ENCODE assay signal across 8 cellular contexts in the genomic region with DNA sequence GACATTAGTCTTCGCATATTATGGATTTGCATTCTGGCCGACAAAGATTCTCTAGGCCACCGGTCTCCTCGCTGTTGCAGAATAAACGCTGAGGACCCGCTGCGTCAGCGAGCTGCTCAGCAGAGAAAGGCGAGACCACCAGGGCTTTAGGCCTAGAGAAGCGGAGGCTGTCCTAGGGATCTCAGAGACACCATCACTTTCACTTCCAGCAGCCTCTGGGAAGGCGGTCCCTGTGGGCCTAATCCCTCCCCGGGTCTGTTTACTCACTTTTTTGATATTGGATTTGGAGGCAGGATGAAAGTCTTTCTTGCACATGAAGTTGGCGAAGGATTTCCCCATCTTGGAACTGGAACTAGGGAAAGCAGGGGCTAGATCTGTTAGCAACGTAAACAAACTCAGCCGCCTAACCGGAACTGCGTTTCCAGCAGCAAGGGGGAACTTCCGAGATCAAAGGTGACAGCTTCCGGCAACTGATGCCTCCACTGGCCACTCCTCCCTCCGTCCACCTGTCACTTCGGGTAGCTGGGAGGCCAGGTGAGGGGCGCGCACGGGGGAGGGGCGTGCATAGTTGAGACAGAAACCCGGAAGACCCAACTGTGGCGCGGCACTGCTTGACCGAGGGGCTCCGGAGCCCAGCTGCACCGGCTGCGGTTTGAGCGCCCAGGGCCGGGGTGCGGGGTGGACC. TPM values are rescaled to one million over a fixed set of nuclear protein-coding genes. Genes with fewer than 3 reads are reported as not detected.
A peak's percentile ranks its signal among the peaks of the same experiment; 100 is the strongest.
DNase-seq lines count a peak whose midpoint lies in the region; ATAC-seq, FAIRE-seq and TF ChIP-seq lines count a peak whose summit lies in the region.

A gene with protein sequence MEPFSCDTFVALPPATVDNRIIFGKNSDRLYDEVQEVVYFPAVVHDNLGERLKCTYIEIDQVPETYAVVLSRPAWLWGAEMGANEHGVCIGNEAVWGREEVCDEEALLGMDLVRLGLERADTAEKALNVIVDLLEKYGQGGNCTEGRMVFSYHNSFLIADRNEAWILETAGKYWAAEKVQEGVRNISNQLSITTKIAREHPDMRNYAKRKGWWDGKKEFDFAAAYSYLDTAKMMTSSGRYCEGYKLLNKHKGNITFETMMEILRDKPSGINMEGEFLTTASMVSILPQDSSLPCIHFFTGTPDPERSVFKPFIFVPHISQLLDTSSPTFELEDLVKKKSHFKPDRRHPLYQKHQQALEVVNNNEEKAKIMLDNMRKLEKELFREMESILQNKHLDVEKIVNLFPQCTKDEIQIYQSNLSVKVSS (plus strand): TSS at position 447 of the 685 bp plus-strand sequence. CDS start 2,554 bp downstream, outside the sequence.

- TSS peak; percentile 58 for BruUV-seq in A673 (replicated peaks; lab: Mats Ljungman, UMichigan)
- TSS peak; percentile 44 for BruUV-seq in mammary epithelial cell (replicated peaks; lab: Mats Ljungman, UMichigan)

- peak within 1 kb of the TSS; percentile 99 for H2AFZ ChIP-seq in mammary epithelial cell (ENCODE audit: low read depth, low read length)

- no peak for TF ChIP-seq CTCF in A673 (conservative IDR thresholded peaks at IDR 0.05; ENCODE audit: low read depth, low read length)
- no peak for TF ChIP-seq CTCF in WERI-Rb-1 (IDR thresholded peaks at IDR 0.05; ENCODE audit: low read depth, low read length)
- TF ChIP-seq CTCF in mammary epithelial cell (conservative IDR thresholded peaks at IDR 0.05 in 1 of 2, IDR thresholded peaks at IDR 0.05 in 1 of 2; ENCODE audit: extremely low read depth in 1 of 2, insufficient read depth in 1 of 2, low read depth in 1 of 2, low read length in 2 of 2), result no peak

- H3K36me3 ChIP-seq in A673 (ENCODE audit: insufficient read depth, low read length, poor library complexity, severe bottlenecking), result no peaks in the 10 kb centered on the region
- peaks cover 6% of the 10 kb centered on the region for H3K36me3 ChIP-seq in WERI-Rb-1
- no peaks in the 10 kb centered on the region for H3K36me3 ChIP-seq in mammary epithelial cell (ENCODE audit: insufficient read depth, low read length)
- H3K36me3 ChIP-seq in small intestine (ENCODE audit: control insufficient read depth in 2 of 2, insufficient read depth in 2 of 2, low read length in 2 of 2), result peaks cover 2 to 3% of the 10 kb centered on the region in 2 donors

- peak within 1 kb of the TSS; percentile 74 for H3K4me3 ChIP-seq in A673 (ENCODE audit: low read depth, low read length, poor library complexity, severe bottlenecking)
- peak within 1 kb of the TSS; percentile 99 for H3K4me3 ChIP-seq in WERI-Rb-1 (ENCODE audit: low read depth, low read length)
- H3K4me3 ChIP-seq in mammary epithelial cell (replicated peaks in 1 of 3; ENCODE audit: insufficient read depth in 1 of 3, low read depth in 2 of 3, low read length in 3 of 3), result peak within 1 kb of the TSS; percentile 78 to 95 (median 88)
- H3K4me3 ChIP-seq in small intestine (ENCODE audit: low read depth in 1 of 2, low read length in 2 of 2), result peak within 1 kb of the TSS; percentile 55 to 59

- in situ Hi-C loops in mammary epithelial cell (cut with MboI; ENCODE audit: low sequenced_read_pairs in 2 of 2), result no loop called here

- peak within 1 kb of the TSS; percentile 95 for H3K9ac ChIP-seq in mammary epithelial cell (ENCODE audit: insufficient read depth, low read length)

- no peaks in the 10 kb centered on the region for H3K27me3 ChIP-seq in A673 (replicated peaks; ENCODE audit: insufficient read depth, low read depth, low read length, poor library complexity)
- no peaks in the 10 kb centered on the region for H3K27me3 ChIP-seq in WERI-Rb-1 (ENCODE audit: insufficient read depth, low read depth, severe bottlenecking)
- H3K27me3 ChIP-seq in mammary epithelial cell (ENCODE audit: insufficient read depth, low read length), result no peaks in the 10 kb centered on the region
- H3K27me3 ChIP-seq in small intestine (ENCODE audit: control insufficient read depth in 2 of 2, insufficient read depth in 2 of 2, low read length in 2 of 2), result no peaks in the 10 kb centered on the region

- WGBS in mammary epithelial cell (ENCODE audit: low coverage, missing lambda C conversion rate), result 2% methylated on average over 30 of the region's 35 CpGs
- WGBS in small intestine, 3 donors, result 0 to 2% (median 1%) methylated on average over 33 to 35 of the region's 35 CpGs

- DNase-seq in A673 (ENCODE audit: low spot score) (peak; percentile 65), NCI-H2171 (lab: John Stamatoyannopoulos, UW) (peak; percentile 85), WERI-Rb-1 (peak; percentile 90), mammary epithelial cell (peak; percentile 76), iPS-NIHi11 (ENCODE audit: low spot score) (peak; percentile 95), small intestine (peak; percentile 88)

- peaks cover 6% of the 10 kb centered on the region for H3K4me1 ChIP-seq in A673 (ENCODE audit: insufficient read depth, low read length, poor library complexity, severe bottlenecking)
- H3K4me1 ChIP-seq in mammary epithelial cell (ENCODE audit: insufficient read depth, low read length), result peaks cover 5% of the 10 kb centered on the region
- H3K4me1 ChIP-seq in small intestine (ENCODE audit: control insufficient read depth in 2 of 2, insufficient read depth in 1 of 2, low read depth in 1 of 2, low read length in 1 of 2), result peaks cover 0 to 7% of the 10 kb centered on the region in 2 donors

- intact Hi-C loops in A673 (cut with micrococcal nuclease; ENCODE audit: unreplicated experiment) (no loop called here), mammary epithelial cell (cut with micrococcal nuclease) (no loop called here)

- POLR2A ChIA-PET in A673 (lab: Charles Lee; ENCODE audit: low non-redundant PET), result no interaction called here

- peak within 1 kb of the TSS; percentile 90 for H3K4me2 ChIP-seq in mammary epithelial cell (ENCODE audit: insufficient read depth, low read depth, low read length)

- ATAC-seq in GM18858 (IDR thresholded peaks at IDR 0.05; ENCODE audit: unreplicated experiment) (peak; percentile 88), HG03095 (IDR thresholded peaks at IDR 0.05; ENCODE audit: unreplicated experiment) (peak; percentile 97)

- CTCF ChIA-PET in A673 (lab: Charles Lee) (no interaction called here), mammary epithelial cell (lab: Charles Lee; ENCODE audit: low non-redundant PET) (no interaction called here)

- H3K9me3 ChIP-seq in A673 (ENCODE audit: low read depth, low read length, poor library complexity, severe bottlenecking) (no peaks in the 10 kb centered on the region), WERI-Rb-1 (ENCODE audit: severe bottlenecking) (no peaks in the 10 kb centered on the region), mammary epithelial cell (replicated peaks; ENCODE audit: insufficient read depth, low read length) (no peaks in the 10 kb centered on the region), small intestine (ENCODE audit: control insufficient read depth, low read depth) (no peaks in the 10 kb centered on the region)

- H3K27ac ChIP-seq in A673 (ENCODE audit: low read depth, low read length, poor library complexity, severe bottlenecking), result peak within 1 kb of the TSS; percentile 39
- peak within 1 kb of the TSS; percentile 72 for H3K27ac ChIP-seq in WERI-Rb-1
- peak within 1 kb of the TSS; percentile 88 for H3K27ac ChIP-seq in mammary epithelial cell (ENCODE audit: insufficient read depth, low read depth, low read length)
- peak within 1 kb of the TSS; percentile 91 to 97 for H3K27ac ChIP-seq in small intestine (ENCODE audit: low read depth in 1 of 2, low read length in 1 of 2)

- dilution Hi-C loops in mammary epithelial cell (cut with HindIII; ENCODE audit: low sequenced_read_pairs), result no loop called here

- H3K79me2 ChIP-seq in mammary epithelial cell (ENCODE audit: insufficient read depth, low read length), result peaks cover 46% of the 10 kb centered on the region

- H4K20me1 ChIP-seq in mammary epithelial cell (ENCODE audit: insufficient read depth, low read length), result no peaks in the 10 kb centered on the region

- no peak for FAIRE-seq in small intestine (lab: Jason Lieb, UNC)

RNA-seq across cellular contexts. Expression of the gene that starts here (rescaled TPM):
- total RNA-seq in A673 (2021), result 27.4 and 28.6 TPM in 2 replicates
- 10 to 100 TPM; 19.1 to 23.3 TPM for total RNA-seq in mammary epithelial cell
- 8.5 TPM for polyA plus RNA-seq in mammary epithelial cell
- polyA minus RNA-seq in mammary epithelial cell, result 7.2 TPM
- 10 to 100 TPM; 11.1 to 33.3 (median 15.2) TPM for polyA plus RNA-seq in small intestine

Comparison
In these comparisons a context has a peak if more than half of its experiments do, and no peak if none do; other contexts are left out.
1. Peak in every context shown above with its lines: DNase-seq, ATAC-seq, H3K4me3 ChIP-seq and H3K27ac ChIP-seq.
2. H3K27ac ChIP-seq: peak in every context shown above with its lines; median percentile 94 in small intestine; 88 in mammary epithelial cell; 72 in WERI-Rb-1; 39 in A673.